In genomic region chr13:24660023-24660806, GRCh38 we compare ENCODE assay signal across 17 cellular contexts. TPM values are rescaled to one million over a fixed set of nuclear protein-coding genes. Genes with fewer than 3 reads are reported as not detected.
DNase-seq lines count a peak whose midpoint lies in the region; ATAC-seq and TF ChIP-seq lines count a peak whose summit lies in the region.
"Had no signal": no experiment of that assay in that cellular context is flagged by ENCODE, and none has a peak within 500 bp of the region (broad histone marks: within the 10 kb centered on the region; RNA-seq: fewer than 3 reads in every experiment).

No MANE protein-coding gene starts in this region.

- H3K4me3 ChIP-seq in mammary epithelial cell (replicated peaks in 1 of 3; ENCODE audit: insufficient read depth in 1 of 3, low read depth in 2 of 3, low read length in 3 of 3) (no peak overlapping the region), breast epithelium (no peak overlapping the region), mucosa of descending colon (no peak overlapping the region), upper lobe of left lung (no peak overlapping the region)
- H3K4me3 ChIP-seq: BLaER1, MG63 had no signal

- no peaks in the 10 kb centered on the region for H3K9me3 Mint-ChIP-seq in CD14-positive monocyte
- H3K9me3 Mint-ChIP-seq in activated T-helper 17 cell treated with anti-CD3 and anti-CD28 coated beads, Interleukin-2, amount 50 U/mL, for 72 hours: no peaks in the 10 kb centered on the region

- H3K4me1 Mint-ChIP-seq in CD14-positive monocyte: no peaks in the 10 kb centered on the region
- no peaks in the 10 kb centered on the region for H3K4me1 Mint-ChIP-seq in activated T-helper 17 cell treated with anti-CD3 and anti-CD28 coated beads, Interleukin-2, amount 50 U/mL, for 72 hours

- no peak for TF ChIP-seq CTCF in mammary epithelial cell (conservative IDR thresholded peaks at IDR 0.05 in 1 of 2, IDR thresholded peaks at IDR 0.05 in 1 of 2; ENCODE audit: extremely low read depth in 1 of 2, insufficient read depth in 1 of 2, low read depth in 1 of 2, low read length in 2 of 2)
- no peak for TF ChIP-seq CTCF in breast epithelium (IDR thresholded peaks at IDR 0.05)
- no peak for TF ChIP-seq CTCF in VCaP (conservative IDR thresholded peaks at IDR 0.05)
- TF ChIP-seq CTCF in mucosa of descending colon (IDR thresholded peaks at IDR 0.05): no peak
- no peak for TF ChIP-seq CTCF in CD14-positive monocyte (IDR thresholded peaks at IDR 0.05)
- no peak for TF ChIP-seq CTCF in upper lobe of left lung (IDR thresholded peaks at IDR 0.05)

- DNase-seq in mammary epithelial cell (no peak), breast epithelium (ENCODE audit: low spot score in 2 of 2) (no peak), mucosa of descending colon (peak in 1 of 3 donors; percentile 57), CD14-positive monocyte (ENCODE audit: low spot score) (no peak), upper lobe of left lung (no peak), activated gamma-delta T cell (lab: John Stamatoyannopoulos, UW) (no peak)
- DNase-seq: DMS79 treated with DMSO at 0.1 percent for 48 hours, GOT3, KG1, MG63, NCI-H1092, NCI-H510A treated with DMSO at 0.1 percent for 48 hours, NCI-H82, SHP77 had no signal

- ATAC-seq in mucosa of descending colon: peak; percentile 80
- ATAC-seq in upper lobe of left lung (ENCODE audit: low FRiP score in 2 of 2): no peak
- no peak for ATAC-seq in activated T-helper 17 cell treated with anti-CD3 and anti-CD28 coated beads, Interleukin-2, amount 50 U/mL, for 72 hours (replicated peaks)

- dilution Hi-C loops in mammary epithelial cell (cut with HindIII; ENCODE audit: low sequenced_read_pairs): no loop called here

- TF ChIP-seq POLR2A in breast epithelium (IDR thresholded peaks at IDR 0.05): no peak
- no peak for TF ChIP-seq POLR2A in upper lobe of left lung (IDR thresholded peaks at IDR 0.05)

- CTCF ChIA-PET in mammary epithelial cell (lab: Charles Lee; ENCODE audit: low non-redundant PET): no interaction called here

- TF ChIP-seq EP300 in upper lobe of left lung (IDR thresholded peaks at IDR 0.05): no peak

- H3K27ac Mint-ChIP-seq in CD14-positive monocyte: no peak overlapping the region
- no peak overlapping the region for H3K27ac Mint-ChIP-seq in activated T-helper 17 cell treated with anti-CD3 and anti-CD28 coated beads, Interleukin-2, amount 50 U/mL, for 72 hours

- 30% methylated on average over 4 of the region's 4 CpGs for WGBS in mammary epithelial cell (ENCODE audit: low coverage, missing lambda C conversion rate)
- 36 to 51% methylated on average over 4 of the region's 4 CpGs for WGBS in upper lobe of left lung, 2 donors

- intact Hi-C loops in mammary epithelial cell (cut with micrococcal nuclease) (no loop called here), breast epithelium (cut with DNase I; ENCODE audit: low total_unique reads) (no loop called here), mucosa of descending colon (cut with DNase I, micrococcal nuclease) (no loop called here), CD14-positive monocyte (cut with micrococcal nuclease) (no loop called here)

- H3K27me3 ChIP-seq in mammary epithelial cell (ENCODE audit: insufficient read depth, low read length) (no peaks in the 10 kb centered on the region), breast epithelium (no peaks in the 10 kb centered on the region), upper lobe of left lung (no peaks in the 10 kb centered on the region)
- H3K27me3 ChIP-seq: BLaER1, MG63 had no signal

- no peaks in the 10 kb centered on the region for H3K79me2 ChIP-seq in mammary epithelial cell (ENCODE audit: insufficient read depth, low read length)

- H3K36me3 Mint-ChIP-seq in CD14-positive monocyte: no peaks in the 10 kb centered on the region
- H3K36me3 Mint-ChIP-seq in activated T-helper 17 cell treated with anti-CD3 and anti-CD28 coated beads, Interleukin-2, amount 50 U/mL, for 72 hours (ENCODE audit: low read depth): no peaks in the 10 kb centered on the region

- no peak overlapping the region for H3K4me2 ChIP-seq in mammary epithelial cell (ENCODE audit: insufficient read depth, low read depth, low read length)
- H3K4me2 ChIP-seq: BLaER1 had no signal

- no TSS peak for BruUV-seq in mammary epithelial cell (replicated peaks; lab: Mats Ljungman, UMichigan)

- H2AFZ ChIP-seq in mammary epithelial cell (ENCODE audit: low read depth, low read length): peak overlapping the region; percentile 48

- no peak overlapping the region for H3K9ac ChIP-seq in mammary epithelial cell (ENCODE audit: insufficient read depth, low read length)
- H3K9ac ChIP-seq: BLaER1 had no signal

- no peaks in the 10 kb centered on the region for H3K36me3 ChIP-seq in mammary epithelial cell (ENCODE audit: insufficient read depth, low read length)
- H3K36me3 ChIP-seq in breast epithelium: no peaks in the 10 kb centered on the region
- H3K36me3 ChIP-seq in mucosa of descending colon (ENCODE audit: low read depth): no peaks in the 10 kb centered on the region
- no peaks in the 10 kb centered on the region for H3K36me3 ChIP-seq in upper lobe of left lung
- H3K36me3 ChIP-seq: BLaER1, MG63 had no signal

- H3K4me1 ChIP-seq in mammary epithelial cell (ENCODE audit: insufficient read depth, low read length) (peaks cover 16% of the 10 kb centered on the region), breast epithelium (no peaks in the 10 kb centered on the region), mucosa of descending colon (ENCODE audit: low read depth) (peaks cover 23% of the 10 kb centered on the region), upper lobe of left lung (no peaks in the 10 kb centered on the region)
- H3K4me1 ChIP-seq: BLaER1 had no signal

- H3K27ac ChIP-seq in mammary epithelial cell (ENCODE audit: insufficient read depth, low read depth, low read length) (no peak overlapping the region), breast epithelium (no peak overlapping the region), VCaP (peak overlapping the region; percentile 50), upper lobe of left lung (no peak overlapping the region)
- H3K27ac ChIP-seq: BLaER1 had no signal

- peaks cover 0 to 8% (median 7%) of the 10 kb centered on the region in 3 donors for H3K27me3 Mint-ChIP-seq in CD14-positive monocyte (ENCODE audit: low read depth in 3 of 3)
- peaks cover 17% of the 10 kb centered on the region for H3K27me3 Mint-ChIP-seq in activated T-helper 17 cell treated with anti-CD3 and anti-CD28 coated beads, Interleukin-2, amount 50 U/mL, for 72 hours

- in situ Hi-C loops in mammary epithelial cell (cut with MboI; ENCODE audit: low sequenced_read_pairs in 2 of 2): no loop called here

- no peaks in the 10 kb centered on the region for H4K20me1 ChIP-seq in mammary epithelial cell (ENCODE audit: insufficient read depth, low read length)
- H4K20me1 ChIP-seq: BLaER1 had no signal

- H3K9me3 ChIP-seq in mammary epithelial cell (replicated peaks; ENCODE audit: insufficient read depth, low read length) (no peaks in the 10 kb centered on the region), breast epithelium (no peaks in the 10 kb centered on the region), mucosa of descending colon (no peaks in the 10 kb centered on the region), upper lobe of left lung (no peaks in the 10 kb centered on the region)
- H3K9me3 ChIP-seq: BLaER1, MG63 had no signal

- H3K4me3 Mint-ChIP-seq in CD14-positive monocyte: no peak overlapping the region
- H3K4me3 Mint-ChIP-seq in activated T-helper 17 cell treated with anti-CD3 and anti-CD28 coated beads, Interleukin-2, amount 50 U/mL, for 72 hours: no peak overlapping the region

RNA-seq across cellular contexts. Expression of gene ATP12A, which starts 20.0 kb away (rescaled TPM):
- total RNA-seq in mammary epithelial cell: under 1 TPM; 0.17 to 0.68 TPM
- 5.2 TPM for polyA plus RNA-seq in mammary epithelial cell
- 4.5 TPM for polyA minus RNA-seq in mammary epithelial cell
- not detected for total RNA-seq in breast epithelium
- total RNA-seq in mucosa of descending colon: not detected
- not detected for polyA plus RNA-seq in CD14-positive monocyte
- total RNA-seq in upper lobe of left lung: 10 to 100 TPM in 1 of 6 donors, 1 to 10 TPM in 1, under 1 TPM in 3, not detected in 1; 0.22 to 10.0 (median 0.34) TPM
- 1 to 10 TPM in 1 of 2 donors, under 1 TPM in 1; 0.13 to 1.5 TPM for total RNA-seq in activated T-helper 17 cell treated with anti-CD3 and anti-CD28 coated beads, Interleukin-2, amount 50 U/mL, for 72 hours
